8 cellular contexts compared by ENCODE assay signal in genomic region chr1:109396971-109397370, GRCh38. TPM values are rescaled to one million over a fixed set of nuclear protein-coding genes. Genes with fewer than 3 reads are reported as not detected.
A peak's percentile ranks its signal among the peaks of the same experiment; 100 is the strongest.
DNase-seq lines count a peak whose midpoint lies in the region; ATAC-seq and TF ChIP-seq lines count a peak whose summit lies in the region.

No MANE protein-coding gene starts in this region.

- no peak overlapping the region for H2BK5ac ChIP-seq in H9 (ENCODE audit: insufficient read length, low read length)

- TF ChIP-seq CTCF in H9 (conservative IDR thresholded peaks at IDR 0.05) (no peak), lower leg skin (IDR thresholded peaks at IDR 0.05) (no peak), tibial nerve (IDR thresholded peaks at IDR 0.05) (no peak), RWPE1 (conservative IDR thresholded peaks at IDR 0.05; ENCODE audit: low read depth) (no peak)

- peak overlapping the region; percentile 96 for H3K4me2 ChIP-seq in H9 (ENCODE audit: insufficient read depth, insufficient read length, low read length)

- peak; percentile 5 for DNase-seq in ACHN
- no peak for DNase-seq in H9
- DNase-seq in lower leg skin (ENCODE audit: low spot score in 2 of 2): no peak
- no peak for DNase-seq in tibial nerve (ENCODE audit: low spot score in 2 of 2)
- DNase-seq in RWPE1 (ENCODE audit: low spot score): no peak
- DNase-seq in HuH-7.5 (ENCODE audit: low spot score): no peak

- H3K27ac Mint-ChIP-seq in H9: peak overlapping the region in 2 of 3 experiments; percentile 63 to 95; a peak in 2 of 7 replicates

- no peak overlapping the region for H4K5ac ChIP-seq in H9 (ENCODE audit: insufficient read length, low read depth, low read length)

- no peak overlapping the region for H2AK5ac ChIP-seq in H9 (ENCODE audit: insufficient read length, low read length)

- no peak overlapping the region for H2BK12ac ChIP-seq in H9 (ENCODE audit: insufficient read length, low read depth, low read length)

- CTCF ChIA-PET in RWPE1 (lab: Yijun Ruan, JAX): interaction anchor here (1.5 kb wide), 1 partner anchor 133 kb away, joined by 4 read pairs; no protein-coding TSS in a partner anchor

- H3K18ac ChIP-seq in H9 (ENCODE audit: insufficient read length, low read depth, low read length): no peak overlapping the region

- H3K9me3 Mint-ChIP-seq in H9: no peaks in the 10 kb centered on the region

- peaks cover 0 to 4% (median 2%) of the 10 kb centered on the region in 3 experiments; a peak in 3 of 7 replicates for H3K36me3 Mint-ChIP-seq in H9 (ENCODE audit: insufficient read depth in 1 of 3, low read depth in 3 of 3)

- no peak overlapping the region for H3K4ac ChIP-seq in H9 (ENCODE audit: low read depth, low read length)

- H3K27me3 Mint-ChIP-seq in H9 (ENCODE audit: low read depth): no peaks in the 10 kb centered on the region

- H3K4me3 Mint-ChIP-seq in H9: peak overlapping the region; percentile 92 to 97

- in situ Hi-C loops in ACHN (cut with HindIII; ENCODE audit: low pct_ligation_motif_present, low pct_unique_long_range_greater_than_20kb, low sequenced_read_pairs): no loop called here

- H3K9me3 ChIP-seq in H9 (ENCODE audit: control insufficient read depth, low read depth, low read length) (no peaks in the 10 kb centered on the region), tibial nerve (no peaks in the 10 kb centered on the region)

- no peak overlapping the region for H3T11ph ChIP-seq in H9 (ENCODE audit: low read length)

- peak overlapping the region; percentile 75 for H3K9ac ChIP-seq in H9 (ENCODE audit: extremely low read depth, insufficient read length, low read length)

- H3K23ac ChIP-seq in H9 (ENCODE audit: insufficient read length, low read depth, low read length): no peak overlapping the region

- peaks cover 17% of the 10 kb centered on the region for H3K23me2 ChIP-seq in H9 (ENCODE audit: insufficient read length, low read depth, low read length, poor library complexity, severe bottlenecking)

- no CpG with 5 or more reads among the region's 14 CpGs for WGBS in H9 (ENCODE audit: extremely low coverage, insufficient read length, low lambda C conversion rate)
- 27 to 30% methylated on average over 14 of the region's 14 CpGs for WGBS in lower leg skin, 2 donors
- WGBS in tibial nerve, 2 donors: 5 to 6% methylated on average over 14 of the region's 14 CpGs

- TF ChIP-seq POLR2A in lower leg skin (IDR thresholded peaks at IDR 0.05): no peak
- no peak for TF ChIP-seq POLR2A in tibial nerve (IDR thresholded peaks at IDR 0.05)

- POLR2A ChIA-PET in RWPE1 (lab: Yijun Ruan, JAX; ENCODE audit: low non-redundant PET): no interaction called here

- H2BK20ac ChIP-seq in H9 (ENCODE audit: low read depth, low read length, poor library complexity, severe bottlenecking): no peak overlapping the region

- peak in 1 of 2 donors; percentile 5 for TF ChIP-seq EP300 in tibial nerve (IDR thresholded peaks at IDR 0.05)

- intact Hi-C loops in lower leg skin (cut with DNase I; ENCODE audit: low total_unique reads): no loop called here

- H3K4me1 ChIP-seq in H9 (ENCODE audit: insufficient read depth, low read length) (peaks cover 2% of the 10 kb centered on the region; the same call in 1 of the 2 replicates), tibial nerve (peaks cover 0 to 65% (median 44%) of the 10 kb centered on the region in 4 donors)

- no peaks in the 10 kb centered on the region for H4K20me1 ChIP-seq in H9 (ENCODE audit: control insufficient read depth, insufficient read depth, insufficient read length)

- no peak overlapping the region for H2BK15ac ChIP-seq in H9 (ENCODE audit: low read depth, low read length)

- no peak overlapping the region for H4K91ac ChIP-seq in H9 (ENCODE audit: insufficient read length, low read depth, low read length)

- H3K27ac ChIP-seq in H9 (ENCODE audit: insufficient read length, low read depth, low read length): no peak overlapping the region
- peak overlapping the region; percentile 84 for H3K27ac ChIP-seq in angular gyrus (ENCODE audit: low read depth, low read length)
- peak overlapping the region; percentile 77 to 93 (median 86) for H3K27ac ChIP-seq in tibial nerve
- no peak overlapping the region for H3K27ac ChIP-seq in RWPE1

- H3K4me3 ChIP-seq in lower leg skin (ENCODE audit: low read depth, poor library complexity, severe bottlenecking): peak overlapping the region; percentile 49
- peak overlapping the region; percentile 43 to 81 (median 51) for H3K4me3 ChIP-seq in tibial nerve

- H3K4me1 Mint-ChIP-seq in H9: peaks cover 28 to 39% of the 10 kb centered on the region in 2 experiments

- H3K56ac ChIP-seq in H9 (ENCODE audit: insufficient read length, low read depth, low read length): no peak overlapping the region

- H3K27me3 ChIP-seq in H9 (ENCODE audit: insufficient read depth, low read length) (no peaks in the 10 kb centered on the region), tibial nerve (no peaks in the 10 kb centered on the region)

- no peak for ATAC-seq in GM18519 (IDR thresholded peaks at IDR 0.05; ENCODE audit: low FRiP score, unreplicated experiment)

- H3K36me3 ChIP-seq in tibial nerve: peaks cover 0 to 14% (median 5%) of the 10 kb centered on the region in 3 donors

- no peak overlapping the region for H2AFZ ChIP-seq in H9 (ENCODE audit: low read length)

- no peak overlapping the region for H2BK120ac ChIP-seq in H9 (ENCODE audit: low read depth, low read length, poor library complexity, severe bottlenecking)

- H4K8ac ChIP-seq in H9 (replicated peaks; ENCODE audit: insufficient read length, low read depth, low read length): no peak overlapping the region

- H3K79me1 ChIP-seq in H9 (ENCODE audit: insufficient read depth, low read depth, low read length, poor library complexity, severe bottlenecking): peaks cover 9% of the 10 kb centered on the region

- H3K14ac ChIP-seq in H9 (ENCODE audit: insufficient read depth, low read length): no peak overlapping the region

- H3K79me2 ChIP-seq in H9 (ENCODE audit: insufficient read depth, low read length): peaks cover 5% of the 10 kb centered on the region; the same call in 1 of the 2 replicates

RNA-seq across cellular contexts. Expression of gene SORT1, which starts 0.7 kb away (rescaled TPM):
- 41.5 and 47.9 TPM in 2 replicates for total RNA-seq in H9 (2021)
- total RNA-seq in lower leg skin: 10 to 100 TPM; 29.8 to 53.1 (median 39.5) TPM
- 100 to 1,000 TPM; 145 to 199 (median 189) TPM for total RNA-seq in tibial nerve

RNA-seq across cellular contexts. Expression of gene PSMA5, which starts 29.3 kb away (rescaled TPM):
- total RNA-seq in H9 (2021) (133 and 136 TPM in 2 replicates), lower leg skin (10 to 100 TPM; 24.6 to 46.6 (median 30.2) TPM), tibial nerve (10 to 100 TPM; 20.5 to 28.8 (median 24.9) TPM)

Comparison
In these comparisons a context has a peak if more than half of its experiments do, and no peak if none do; other contexts are left out.
1. H3K27ac ChIP-seq: peak in angular gyrus (single experiment) and tibial nerve (4 of 4); none in H9 (single experiment) and RWPE1 (single experiment).